In the genomic region with DNA sequence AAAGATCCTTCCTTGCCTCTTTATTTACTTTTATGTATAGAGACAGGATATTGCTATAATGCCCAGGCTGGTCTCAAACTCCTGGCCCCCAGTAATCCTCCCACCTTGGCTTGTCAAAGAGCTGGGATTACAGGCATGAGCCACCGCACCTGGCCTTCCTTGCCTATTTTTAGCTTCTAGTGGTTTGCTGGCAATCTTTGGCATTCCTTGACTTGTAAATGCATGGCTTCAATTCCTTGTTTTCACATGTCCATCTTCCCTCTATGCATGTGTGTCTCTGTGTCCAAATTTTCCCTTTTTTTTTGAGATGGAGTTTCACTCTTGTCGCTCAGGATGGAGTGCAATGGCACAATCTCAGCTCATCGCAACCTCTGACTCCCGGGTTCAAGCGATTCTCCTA, we compare ENCODE assay signal across 23 cellular contexts.
"Had no signal": no experiment of that assay in that cellular context is flagged by ENCODE, and none has a peak within 500 bp of the region (broad histone marks: within the 10 kb centered on the region; RNA-seq: fewer than 3 reads in every experiment).

No MANE protein-coding gene starts in this region.

- H3K27me3 ChIP-seq: ascending aorta, brain microvascular endothelial cell, esophagus squamous epithelium, right lobe of liver had no signal

- DNase-seq: activated CD4-positive, alpha-beta memory T cell treated with anti-CD3 and anti-CD28 coated beads for 36 hours; activated CD4-positive, alpha-beta T cell treated with anti-CD3 and anti-CD28 coated beads, Interleukin-2, amount 10 ng/mL, durations not matched to agents 24 days and 14 days; activated CD4-positive, CD25-positive, alpha-beta regulatory T cell treated with anti-CD3 and anti-CD28 coated beads, Interleukin-2, amount 50 U/mL, for 72 hours; activated CD8-positive, alpha-beta memory T cell treated with anti-CD3 and anti-CD28 coated beads, Interleukin-2, amount 50 U/mL, for 4 hours; activated effector memory CD4-positive, alpha-beta T cell treated with anti-CD3 and anti-CD28 coated beads, Interleukin-2, amount 50 U/mL, for 16 hours; activated naive CD4-positive, alpha-beta T cell treated with anti-CD3 and anti-CD28 coated beads, Interleukin-2, amount 10 ng/mL, durations not matched to agents 7 days and 5 days; activated naive CD8-positive, alpha-beta T cell treated with anti-CD3 and anti-CD28 coated beads, Interleukin-2, amount 10 ng/mL, durations not matched to agents 7 days and 5 days; activated T-cell treated with anti-CD3 and anti-CD28 coated beads, Interleukin-2, amount 50 U/mL, for 1 hour; brain microvascular endothelial cell; central memory CD4-positive, alpha-beta T cell; endodermal cell; esophagus squamous epithelium; glutamatergic neuron; left ventricle myocardium superior; naive thymus-derived CD4-positive, alpha-beta T cell; right lobe of liver; stimulated activated CD4-positive, alpha-beta T cell treated with anti-CD3 and anti-CD28 coated beads, Interleukin-12 subunit alpha, Interleukin-12 subunit beta, amount 100 ng/mL, for 4 hours; stimulated activated CD4-positive, alpha-beta T cell treated with anti-CD3 and anti-CD28 coated beads, Interleukin-4, amount 100 ng/mL, for 1 hour; stimulated activated naive CD8-positive, alpha-beta T cell treated with anti-CD3 and anti-CD28 coated beads, Interleukin-15, Interleukin-2, amounts not matched to agents 100 U/mL and 50 U/mL, for 24 hours; T-helper 17 cell; T1000 had no signal

- H3K4me1 ChIP-seq: ascending aorta, esophagus squamous epithelium, right lobe of liver had no signal

- H3K9me3 ChIP-seq: ascending aorta, esophagus squamous epithelium, right lobe of liver, thoracic aorta had no signal

- H3K36me3 ChIP-seq: ascending aorta, brain microvascular endothelial cell, esophagus squamous epithelium, right lobe of liver, thoracic aorta had no signal

- H3K4me3 ChIP-seq: ascending aorta, esophagus squamous epithelium, right lobe of liver, thoracic aorta had no signal

- H3K27ac ChIP-seq: ascending aorta, brain microvascular endothelial cell, esophagus squamous epithelium, right lobe of liver, thoracic aorta had no signal

- ATAC-seq: left ventricle myocardium superior; naive thymus-derived CD4-positive, alpha-beta T cell; right lobe of liver; stimulated activated naive CD8-positive, alpha-beta T cell treated with anti-CD3 and anti-CD28 coated beads, Interleukin-15, Interleukin-2, amounts not matched to agents 100 U/mL and 50 U/mL, for 24 hours; T-helper 17 cell had no signal
